1 cellular context compared by ENCODE assay signal in the genomic region with DNA sequence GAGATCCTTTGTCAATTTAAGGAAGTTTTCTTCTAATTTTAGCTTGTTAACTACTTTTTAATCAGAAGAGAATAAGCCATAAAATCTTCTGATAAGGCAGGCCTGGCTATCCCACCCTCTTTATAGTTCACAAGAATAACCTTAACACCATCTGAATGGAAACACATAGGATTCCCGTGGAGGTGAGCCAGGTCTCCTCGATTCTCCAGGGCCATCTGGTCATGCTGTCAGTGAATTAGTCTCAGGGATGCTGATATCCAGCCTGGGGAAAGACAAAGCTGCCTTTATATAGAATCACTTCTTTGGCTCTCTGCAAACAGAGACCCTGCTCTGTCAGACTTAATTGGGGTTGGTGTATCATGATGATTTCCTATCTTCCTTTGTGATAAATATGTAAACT.
A peak's percentile ranks its signal among the peaks of the same experiment; 100 is the strongest.
TF ChIP-seq lines count a peak whose summit lies in the region.

No MANE protein-coding gene starts in this region.

TF ChIP-seq in SK-N-SH, 30 proteins besides CTCF, POLR2A, EP300 and RAD21 (continued from another document):
- TF ChIP-seq MXI1 (IDR thresholded peaks at IDR 0.05; ENCODE audit: low read depth, low read length) (no peak), SMC3 (IDR thresholded peaks at IDR 0.05; ENCODE audit: low read depth, low read length) (no peak), EZH2phosphoT487 (IDR thresholded peaks at IDR 0.05; ENCODE audit: borderline replicate concordance, low read depth) (no peak), RFX5 (IDR thresholded peaks at IDR 0.05; ENCODE audit: low read length) (no peak), FOXJ3 (CRISPR knock-in tag; IDR thresholded peaks at IDR 0.05) (0 out of 2 replicates have a peak, but pooled peaks have one; percentile 18), RCOR1 (IDR thresholded peaks at IDR 0.05; ENCODE audit: low read length) (peak; percentile 17; the same call in 1 of the 2 replicates), GATA2 (CRISPR knock-in tag; IDR thresholded peaks at IDR 0.05) (0 out of 2 replicates have a peak, but pooled peaks have one; percentile 31)
